Comparison of ENCODE assay signal across 1 cellular context in the genomic region with DNA sequence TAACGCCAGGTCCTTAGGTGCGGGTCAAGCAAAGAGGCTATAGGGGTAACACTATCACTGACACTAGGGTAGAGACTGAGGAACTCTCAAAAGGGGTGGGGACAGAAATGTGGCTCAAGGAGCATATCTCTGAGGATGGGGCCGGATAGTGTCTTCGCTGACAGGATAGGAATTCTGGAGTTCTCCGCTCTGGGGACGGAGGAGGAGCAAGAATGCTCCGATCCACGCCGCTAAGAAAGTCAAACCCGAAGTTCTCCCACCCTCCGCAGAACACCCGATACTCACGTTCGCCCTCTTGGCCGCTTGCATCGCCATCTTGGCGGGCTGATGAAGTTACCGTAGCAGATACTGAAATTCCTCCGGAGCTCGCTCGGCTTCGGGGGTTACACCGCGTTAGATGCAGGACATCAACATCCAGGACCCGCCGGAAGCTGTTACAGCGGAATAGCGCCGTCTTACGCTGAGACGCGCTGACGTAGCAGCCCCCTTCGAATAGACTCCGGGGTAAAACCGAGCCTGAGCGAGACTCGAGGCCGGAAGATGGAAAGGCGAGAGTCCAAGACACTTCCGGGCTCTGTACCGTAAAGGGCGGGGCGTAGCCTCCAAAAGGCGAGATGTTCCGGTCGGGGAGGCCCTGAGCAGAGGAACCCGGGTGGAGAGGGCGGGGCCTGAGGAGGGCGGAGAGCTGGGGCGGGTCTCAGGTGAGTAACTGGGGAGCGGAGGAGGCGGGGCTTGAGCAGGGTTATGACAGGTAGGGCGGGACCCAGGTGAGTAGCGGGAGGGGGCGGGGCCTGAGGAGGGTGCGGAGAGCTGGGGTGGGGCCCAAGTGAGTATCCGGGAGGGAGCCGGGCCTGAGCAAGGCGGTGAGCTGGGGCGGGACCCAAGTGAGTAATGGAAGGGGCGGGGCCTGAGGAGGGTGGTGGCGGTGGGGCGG.
A peak's percentile ranks its signal among the peaks of the same experiment; 100 is the strongest.
TF ChIP-seq lines count a peak whose summit lies in the region.

A gene with protein sequence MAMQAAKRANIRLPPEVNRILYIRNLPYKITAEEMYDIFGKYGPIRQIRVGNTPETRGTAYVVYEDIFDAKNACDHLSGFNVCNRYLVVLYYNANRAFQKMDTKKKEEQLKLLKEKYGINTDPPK (minus strand): TSS at position 412 of the 934 bp plus-strand sequence. CDS start 97 bp downstream, at position 315.

TF ChIP-seq in K562, 482 proteins besides CTCF, POLR2A, EP300 and RAD21 (continued from another document and continues in another):
- TF ChIP-seq, protein P1, sequence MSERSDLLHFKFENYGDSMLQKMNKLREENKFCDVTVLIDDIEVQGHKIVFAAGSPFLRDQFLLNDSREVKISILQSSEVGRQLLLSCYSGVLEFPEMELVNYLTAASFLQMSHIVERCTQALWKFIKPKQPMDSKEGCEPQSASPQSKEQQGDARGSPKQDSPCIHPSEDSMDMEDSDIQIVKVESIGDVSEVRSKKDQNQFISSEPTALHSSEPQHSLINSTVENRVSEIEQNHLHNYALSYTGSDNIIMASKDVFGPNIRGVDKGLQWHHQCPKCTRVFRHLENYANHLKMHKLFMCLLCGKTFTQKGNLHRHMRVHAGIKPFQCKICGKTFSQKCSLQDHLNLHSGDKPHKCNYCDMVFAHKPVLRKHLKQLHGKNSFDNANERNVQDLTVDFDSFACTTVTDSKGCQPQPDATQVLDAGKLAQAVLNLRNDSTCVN (CRISPR knock-in tag; IDR thresholded peaks at IDR 0.05): no peak
- TF ChIP-seq SIX5 (IDR thresholded peaks at IDR 0.05; ENCODE audit: borderline replicate concordance in 1 of 2, insufficient read depth in 1 of 2, low read depth in 1 of 2, low read length in 2 of 2) (peak; percentile 59 to 61; a peak in 3 of 4 replicates), SMC3 (conservative IDR thresholded peaks at IDR 0.05; ENCODE audit: insufficient read depth, low read depth, low read length) (0 out of 2 replicates have a peak, but pooled peaks have one; percentile 3), ZNF444 (CRISPR knock-in tag; IDR thresholded peaks at IDR 0.05) (no peak), GABPA (tag; conservative IDR thresholded peaks at IDR 0.05; ENCODE audit: low read depth) (peak; percentile 100), ZC3H8 (IDR thresholded peaks at IDR 0.05) (peak; percentile 23; the same call in 1 of the 2 replicates), MAZ (CRISPR knock-in tag; conservative IDR thresholded peaks at IDR 0.05 in 1 of 2, IDR thresholded peaks at IDR 0.05 in 1 of 2) (peak; percentile 77 to 87), HNRNPLL (IDR thresholded peaks at IDR 0.05; ENCODE audit: low read depth, low read length, poor library complexity, severe bottlenecking) (peak; percentile 84), XRCC5 (IDR thresholded peaks at IDR 0.05; ENCODE audit: low read depth, low read length) (peak; percentile 96), KDM5B (IDR thresholded peaks at IDR 0.05; ENCODE audit: insufficient replicate concordance, low read depth, low read length) (peak; percentile 94), ZNF224 (CRISPR knock-in tag; IDR thresholded peaks at IDR 0.05) (0 out of 2 replicates have a peak, but pooled peaks have one; percentile 64), TRIM24 (IDR thresholded peaks at IDR 0.05) (peak in 1 of 2 experiments; percentile 99; a peak in 2 of 4 replicates), CREBBP (IDR thresholded peaks at IDR 0.05; ENCODE audit: low read depth, low read length) (no peak), CSDE1 (IDR thresholded peaks at IDR 0.05) (peak in 1 of 2 experiments; percentile 66; a peak in 2 of 4 replicates), RNF2 (IDR thresholded peaks at IDR 0.05) (peak; percentile 80; the same call in 1 of the 2 replicates), MTF1 (CRISPR knock-in tag; IDR thresholded peaks at IDR 0.05; ENCODE audit: borderline replicate concordance) (no peak), SMARCB1 (IDR thresholded peaks at IDR 0.05; ENCODE audit: insufficient read length, low read depth) (no peak), MTA3 (IDR thresholded peaks at IDR 0.05; ENCODE audit: borderline replicate concordance) (peak; percentile 93), EP400 (IDR thresholded peaks at IDR 0.05) (peak; percentile 94), ZNF707 (CRISPR knock-in tag; conservative IDR thresholded peaks at IDR 0.05) (no peak), KDM4B (IDR thresholded peaks at IDR 0.05; ENCODE audit: borderline replicate concordance in 2 of 2, low read depth in 1 of 2) (peak in 1 of 2 experiments; percentile 96; a peak in 2 of 4 replicates), FOSL1 (tag; conservative IDR thresholded peaks at IDR 0.05) (peak; percentile 52), ATF7 (IDR thresholded peaks at IDR 0.05) (peak; percentile 93), GTF2E2 (tag; IDR thresholded peaks at IDR 0.05) (peak; percentile 50; the same call in 1 of the 2 replicates), ZNF830 (CRISPR knock-in tag; IDR thresholded peaks at IDR 0.05) (0 out of 2 replicates have a peak, but pooled peaks have one; percentile 52), SRSF7 (optimal IDR thresholded peaks at IDR 0.05; ENCODE audit: low read depth, low read length) (no peak), FOXJ3 (CRISPR knock-in tag; IDR thresholded peaks at IDR 0.05) (no peak), NR2C1 (IDR thresholded peaks at IDR 0.05) (peak; percentile 97), NR2C1 (tag; IDR thresholded peaks at IDR 0.05) (peak; percentile 99)
- TF ChIP-seq, protein P2, sequence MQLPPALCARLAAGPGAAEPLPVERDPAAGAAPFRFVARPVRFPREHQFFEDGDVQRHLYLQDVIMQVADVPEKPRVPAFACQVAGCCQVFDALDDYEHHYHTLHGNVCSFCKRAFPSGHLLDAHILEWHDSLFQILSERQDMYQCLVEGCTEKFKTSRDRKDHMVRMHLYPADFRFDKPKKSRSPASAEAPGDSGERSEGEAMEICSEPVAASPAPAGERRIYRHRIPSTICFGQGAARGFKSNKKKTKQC (CRISPR knock-in tag; IDR thresholded peaks at IDR 0.05): no peak; the same call in 1 of the 2 replicates
- TF ChIP-seq, protein P3, sequence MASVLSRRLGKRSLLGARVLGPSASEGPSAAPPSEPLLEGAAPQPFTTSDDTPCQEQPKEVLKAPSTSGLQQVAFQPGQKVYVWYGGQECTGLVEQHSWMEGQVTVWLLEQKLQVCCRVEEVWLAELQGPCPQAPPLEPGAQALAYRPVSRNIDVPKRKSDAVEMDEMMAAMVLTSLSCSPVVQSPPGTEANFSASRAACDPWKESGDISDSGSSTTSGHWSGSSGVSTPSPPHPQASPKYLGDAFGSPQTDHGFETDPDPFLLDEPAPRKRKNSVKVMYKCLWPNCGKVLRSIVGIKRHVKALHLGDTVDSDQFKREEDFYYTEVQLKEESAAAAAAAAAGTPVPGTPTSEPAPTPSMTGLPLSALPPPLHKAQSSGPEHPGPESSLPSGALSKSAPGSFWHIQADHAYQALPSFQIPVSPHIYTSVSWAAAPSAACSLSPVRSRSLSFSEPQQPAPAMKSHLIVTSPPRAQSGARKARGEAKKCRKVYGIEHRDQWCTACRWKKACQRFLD (CRISPR knock-in tag; IDR thresholded peaks at IDR 0.05): 0 out of 2 replicates have a peak, but pooled peaks have one; percentile 72
- TF ChIP-seq, protein P4, sequence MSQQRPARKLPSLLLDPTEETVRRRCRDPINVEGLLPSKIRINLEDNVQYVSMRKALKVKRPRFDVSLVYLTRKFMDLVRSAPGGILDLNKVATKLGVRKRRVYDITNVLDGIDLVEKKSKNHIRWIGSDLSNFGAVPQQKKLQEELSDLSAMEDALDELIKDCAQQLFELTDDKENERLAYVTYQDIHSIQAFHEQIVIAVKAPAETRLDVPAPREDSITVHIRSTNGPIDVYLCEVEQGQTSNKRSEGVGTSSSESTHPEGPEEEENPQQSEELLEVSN (IDR thresholded peaks at IDR 0.05; ENCODE audit: borderline replicate concordance in 1 of 2, extremely low read depth in 1 of 2, insufficient read depth in 1 of 2, insufficient read length in 1 of 2, low read depth in 1 of 2, low read length in 1 of 2, poor library complexity in 1 of 2, severe bottlenecking in 1 of 2): peak in 1 of 2 experiments; percentile 19
- TF ChIP-seq, protein P5, sequence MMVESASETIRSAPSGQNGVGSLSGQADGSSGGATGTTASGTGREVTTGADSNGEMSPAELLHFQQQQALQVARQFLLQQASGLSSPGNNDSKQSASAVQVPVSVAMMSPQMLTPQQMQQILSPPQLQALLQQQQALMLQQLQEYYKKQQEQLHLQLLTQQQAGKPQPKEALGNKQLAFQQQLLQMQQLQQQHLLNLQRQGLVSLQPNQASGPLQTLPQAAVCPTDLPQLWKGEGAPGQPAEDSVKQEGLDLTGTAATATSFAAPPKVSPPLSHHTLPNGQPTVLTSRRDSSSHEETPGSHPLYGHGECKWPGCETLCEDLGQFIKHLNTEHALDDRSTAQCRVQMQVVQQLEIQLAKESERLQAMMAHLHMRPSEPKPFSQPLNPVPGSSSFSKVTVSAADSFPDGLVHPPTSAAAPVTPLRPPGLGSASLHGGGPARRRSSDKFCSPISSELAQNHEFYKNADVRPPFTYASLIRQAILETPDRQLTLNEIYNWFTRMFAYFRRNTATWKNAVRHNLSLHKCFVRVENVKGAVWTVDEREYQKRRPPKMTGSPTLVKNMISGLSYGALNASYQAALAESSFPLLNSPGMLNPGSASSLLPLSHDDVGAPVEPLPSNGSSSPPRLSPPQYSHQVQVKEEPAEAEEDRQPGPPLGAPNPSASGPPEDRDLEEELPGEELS (CRISPR knock-in tag; IDR thresholded peaks at IDR 0.05; ENCODE audit: borderline replicate concordance): 0 out of 2 replicates have a peak, but pooled peaks have one; percentile 77
- TF ChIP-seq, protein P6, sequence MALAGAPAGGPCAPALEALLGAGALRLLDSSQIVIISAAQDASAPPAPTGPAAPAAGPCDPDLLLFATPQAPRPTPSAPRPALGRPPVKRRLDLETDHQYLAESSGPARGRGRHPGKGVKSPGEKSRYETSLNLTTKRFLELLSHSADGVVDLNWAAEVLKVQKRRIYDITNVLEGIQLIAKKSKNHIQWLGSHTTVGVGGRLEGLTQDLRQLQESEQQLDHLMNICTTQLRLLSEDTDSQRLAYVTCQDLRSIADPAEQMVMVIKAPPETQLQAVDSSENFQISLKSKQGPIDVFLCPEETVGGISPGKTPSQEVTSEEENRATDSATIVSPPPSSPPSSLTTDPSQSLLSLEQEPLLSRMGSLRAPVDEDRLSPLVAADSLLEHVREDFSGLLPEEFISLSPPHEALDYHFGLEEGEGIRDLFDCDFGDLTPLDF (CRISPR knock-in tag; IDR thresholded peaks at IDR 0.05): 0 out of 2 replicates have a peak, but pooled peaks have one; percentile 53
- TF ChIP-seq, protein P7, sequence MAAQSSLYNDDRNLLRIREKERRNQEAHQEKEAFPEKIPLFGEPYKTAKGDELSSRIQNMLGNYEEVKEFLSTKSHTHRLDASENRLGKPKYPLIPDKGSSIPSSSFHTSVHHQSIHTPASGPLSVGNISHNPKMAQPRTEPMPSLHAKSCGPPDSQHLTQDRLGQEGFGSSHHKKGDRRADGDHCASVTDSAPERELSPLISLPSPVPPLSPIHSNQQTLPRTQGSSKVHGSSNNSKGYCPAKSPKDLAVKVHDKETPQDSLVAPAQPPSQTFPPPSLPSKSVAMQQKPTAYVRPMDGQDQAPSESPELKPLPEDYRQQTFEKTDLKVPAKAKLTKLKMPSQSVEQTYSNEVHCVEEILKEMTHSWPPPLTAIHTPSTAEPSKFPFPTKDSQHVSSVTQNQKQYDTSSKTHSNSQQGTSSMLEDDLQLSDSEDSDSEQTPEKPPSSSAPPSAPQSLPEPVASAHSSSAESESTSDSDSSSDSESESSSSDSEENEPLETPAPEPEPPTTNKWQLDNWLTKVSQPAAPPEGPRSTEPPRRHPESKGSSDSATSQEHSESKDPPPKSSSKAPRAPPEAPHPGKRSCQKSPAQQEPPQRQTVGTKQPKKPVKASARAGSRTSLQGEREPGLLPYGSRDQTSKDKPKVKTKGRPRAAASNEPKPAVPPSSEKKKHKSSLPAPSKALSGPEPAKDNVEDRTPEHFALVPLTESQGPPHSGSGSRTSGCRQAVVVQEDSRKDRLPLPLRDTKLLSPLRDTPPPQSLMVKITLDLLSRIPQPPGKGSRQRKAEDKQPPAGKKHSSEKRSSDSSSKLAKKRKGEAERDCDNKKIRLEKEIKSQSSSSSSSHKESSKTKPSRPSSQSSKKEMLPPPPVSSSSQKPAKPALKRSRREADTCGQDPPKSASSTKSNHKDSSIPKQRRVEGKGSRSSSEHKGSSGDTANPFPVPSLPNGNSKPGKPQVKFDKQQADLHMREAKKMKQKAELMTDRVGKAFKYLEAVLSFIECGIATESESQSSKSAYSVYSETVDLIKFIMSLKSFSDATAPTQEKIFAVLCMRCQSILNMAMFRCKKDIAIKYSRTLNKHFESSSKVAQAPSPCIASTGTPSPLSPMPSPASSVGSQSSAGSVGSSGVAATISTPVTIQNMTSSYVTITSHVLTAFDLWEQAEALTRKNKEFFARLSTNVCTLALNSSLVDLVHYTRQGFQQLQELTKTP (IDR thresholded peaks at IDR 0.05; ENCODE audit: low read depth in 1 of 2, partially characterized antibody in 2 of 2): peak; percentile 48 to 89
- TF ChIP-seq, protein P8, sequence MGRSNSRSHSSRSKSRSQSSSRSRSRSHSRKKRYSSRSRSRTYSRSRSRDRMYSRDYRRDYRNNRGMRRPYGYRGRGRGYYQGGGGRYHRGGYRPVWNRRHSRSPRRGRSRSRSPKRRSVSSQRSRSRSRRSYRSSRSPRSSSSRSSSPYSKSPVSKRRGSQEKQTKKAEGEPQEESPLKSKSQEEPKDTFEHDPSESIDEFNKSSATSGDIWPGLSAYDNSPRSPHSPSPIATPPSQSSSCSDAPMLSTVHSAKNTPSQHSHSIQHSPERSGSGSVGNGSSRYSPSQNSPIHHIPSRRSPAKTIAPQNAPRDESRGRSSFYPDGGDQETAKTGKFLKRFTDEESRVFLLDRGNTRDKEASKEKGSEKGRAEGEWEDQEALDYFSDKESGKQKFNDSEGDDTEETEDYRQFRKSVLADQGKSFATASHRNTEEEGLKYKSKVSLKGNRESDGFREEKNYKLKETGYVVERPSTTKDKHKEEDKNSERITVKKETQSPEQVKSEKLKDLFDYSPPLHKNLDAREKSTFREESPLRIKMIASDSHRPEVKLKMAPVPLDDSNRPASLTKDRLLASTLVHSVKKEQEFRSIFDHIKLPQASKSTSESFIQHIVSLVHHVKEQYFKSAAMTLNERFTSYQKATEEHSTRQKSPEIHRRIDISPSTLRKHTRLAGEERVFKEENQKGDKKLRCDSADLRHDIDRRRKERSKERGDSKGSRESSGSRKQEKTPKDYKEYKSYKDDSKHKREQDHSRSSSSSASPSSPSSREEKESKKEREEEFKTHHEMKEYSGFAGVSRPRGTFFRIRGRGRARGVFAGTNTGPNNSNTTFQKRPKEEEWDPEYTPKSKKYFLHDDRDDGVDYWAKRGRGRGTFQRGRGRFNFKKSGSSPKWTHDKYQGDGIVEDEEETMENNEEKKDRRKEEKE (IDR thresholded peaks at IDR 0.05; ENCODE audit: borderline replicate concordance in 1 of 2, control insufficient read depth in 1 of 2, low read depth in 2 of 2, low read length in 1 of 2): peak in 1 of 2 experiments; percentile 99; a peak in 2 of 4 replicates
- TF ChIP-seq, protein P9, sequence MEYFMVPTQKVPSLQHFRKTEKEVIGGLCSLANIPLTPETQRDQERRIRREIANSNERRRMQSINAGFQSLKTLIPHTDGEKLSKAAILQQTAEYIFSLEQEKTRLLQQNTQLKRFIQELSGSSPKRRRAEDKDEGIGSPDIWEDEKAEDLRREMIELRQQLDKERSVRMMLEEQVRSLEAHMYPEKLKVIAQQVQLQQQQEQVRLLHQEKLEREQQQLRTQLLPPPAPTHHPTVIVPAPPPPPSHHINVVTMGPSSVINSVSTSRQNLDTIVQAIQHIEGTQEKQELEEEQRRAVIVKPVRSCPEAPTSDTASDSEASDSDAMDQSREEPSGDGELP (CRISPR knock-in tag; IDR thresholded peaks at IDR 0.05; ENCODE audit: borderline replicate concordance): peak; percentile 76; the same call in 1 of the 2 replicates
